In genomic region chr3:128605091-128606046, GRCh38 we compare ENCODE assay signal across 1 cellular context.
TF ChIP-seq lines count a peak whose summit lies in the region.

No MANE protein-coding gene starts in this region.

TF ChIP-seq in HepG2, 621 proteins besides CTCF, POLR2A, EP300 and RAD21 (continued from another document and continues in another):
- TF ChIP-seq, protein P1, sequence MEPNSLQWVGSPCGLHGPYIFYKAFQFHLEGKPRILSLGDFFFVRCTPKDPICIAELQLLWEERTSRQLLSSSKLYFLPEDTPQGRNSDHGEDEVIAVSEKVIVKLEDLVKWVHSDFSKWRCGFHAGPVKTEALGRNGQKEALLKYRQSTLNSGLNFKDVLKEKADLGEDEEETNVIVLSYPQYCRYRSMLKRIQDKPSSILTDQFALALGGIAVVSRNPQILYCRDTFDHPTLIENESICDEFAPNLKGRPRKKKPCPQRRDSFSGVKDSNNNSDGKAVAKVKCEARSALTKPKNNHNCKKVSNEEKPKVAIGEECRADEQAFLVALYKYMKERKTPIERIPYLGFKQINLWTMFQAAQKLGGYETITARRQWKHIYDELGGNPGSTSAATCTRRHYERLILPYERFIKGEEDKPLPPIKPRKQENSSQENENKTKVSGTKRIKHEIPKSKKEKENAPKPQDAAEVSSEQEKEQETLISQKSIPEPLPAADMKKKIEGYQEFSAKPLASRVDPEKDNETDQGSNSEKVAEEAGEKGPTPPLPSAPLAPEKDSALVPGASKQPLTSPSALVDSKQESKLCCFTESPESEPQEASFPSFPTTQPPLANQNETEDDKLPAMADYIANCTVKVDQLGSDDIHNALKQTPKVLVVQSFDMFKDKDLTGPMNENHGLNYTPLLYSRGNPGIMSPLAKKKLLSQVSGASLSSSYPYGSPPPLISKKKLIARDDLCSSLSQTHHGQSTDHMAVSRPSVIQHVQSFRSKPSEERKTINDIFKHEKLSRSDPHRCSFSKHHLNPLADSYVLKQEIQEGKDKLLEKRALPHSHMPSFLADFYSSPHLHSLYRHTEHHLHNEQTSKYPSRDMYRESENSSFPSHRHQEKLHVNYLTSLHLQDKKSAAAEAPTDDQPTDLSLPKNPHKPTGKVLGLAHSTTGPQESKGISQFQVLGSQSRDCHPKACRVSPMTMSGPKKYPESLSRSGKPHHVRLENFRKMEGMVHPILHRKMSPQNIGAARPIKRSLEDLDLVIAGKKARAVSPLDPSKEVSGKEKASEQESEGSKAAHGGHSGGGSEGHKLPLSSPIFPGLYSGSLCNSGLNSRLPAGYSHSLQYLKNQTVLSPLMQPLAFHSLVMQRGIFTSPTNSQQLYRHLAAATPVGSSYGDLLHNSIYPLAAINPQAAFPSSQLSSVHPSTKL (CRISPR knock-in tag; IDR thresholded peaks at IDR 0.05), result 0 out of 2 replicates have a peak, but pooled peaks have one; percentile 38
- TF ChIP-seq ZNF777 (CRISPR knock-in tag; IDR thresholded peaks at IDR 0.05) (no peak), SP1 (IDR thresholded peaks at IDR 0.05) (no peak), SP1 (CRISPR knock-in tag; IDR thresholded peaks at IDR 0.05) (no peak), KDM2A (CRISPR knock-in tag; IDR thresholded peaks at IDR 0.05; ENCODE audit: borderline replicate concordance, low read depth) (no peak), ZFY (CRISPR knock-in tag; IDR thresholded peaks at IDR 0.05) (0 out of 2 replicates have a peak, but pooled peaks have one; percentile 18), STAT6 (CRISPR knock-in tag; IDR thresholded peaks at IDR 0.05; ENCODE audit: borderline replicate concordance) (no peak), ZNF660 (CRISPR knock-in tag; IDR thresholded peaks at IDR 0.05; ENCODE audit: borderline replicate concordance, low read depth) (no peak), ZNF674 (CRISPR knock-in tag; IDR thresholded peaks at IDR 0.05; ENCODE audit: low read depth) (no peak), SPEN (CRISPR knock-in tag; IDR thresholded peaks at IDR 0.05; ENCODE audit: low read depth) (no peak), ZFP36L1 (CRISPR knock-in tag; IDR thresholded peaks at IDR 0.05) (0 out of 2 replicates have a peak, but pooled peaks have one; percentile 44), ZSCAN20 (CRISPR knock-in tag; IDR thresholded peaks at IDR 0.05; ENCODE audit: borderline replicate concordance) (no peak), ASH2L (IDR thresholded peaks at IDR 0.05; ENCODE audit: insufficient read length, low read depth, low read length) (peak; percentile 72), MEIS1 (CRISPR knock-in tag; IDR thresholded peaks at IDR 0.05; ENCODE audit: borderline replicate concordance) (no peak), ZNF547 (CRISPR knock-in tag; IDR thresholded peaks at IDR 0.05) (no peak), ZNF3 (CRISPR knock-in tag; IDR thresholded peaks at IDR 0.05) (no peak), ZFP90 (CRISPR knock-in tag; IDR thresholded peaks at IDR 0.05; ENCODE audit: borderline replicate concordance) (no peak), NR2F6 (IDR thresholded peaks at IDR 0.05) (peak; percentile 85), NR2F6 (CRISPR knock-in tag; IDR thresholded peaks at IDR 0.05) (peak; percentile 75), ZNF460 (CRISPR knock-in tag; IDR thresholded peaks at IDR 0.05; ENCODE audit: borderline replicate concordance) (no peak), RAD51 (IDR thresholded peaks at IDR 0.05; ENCODE audit: borderline replicate concordance) (no peak), ZBTB2 (CRISPR knock-in tag; IDR thresholded peaks at IDR 0.05; ENCODE audit: low read depth) (no peak), NBN (conservative IDR thresholded peaks at IDR 0.05) (no peak), RFXANK (CRISPR knock-in tag; IDR thresholded peaks at IDR 0.05) (no peak), ZNF816 (CRISPR knock-in tag; IDR thresholded peaks at IDR 0.05; ENCODE audit: borderline replicate concordance) (0 out of 2 replicates have a peak, but pooled peaks have one; percentile 29), GABPB1 (CRISPR knock-in tag; IDR thresholded peaks at IDR 0.05) (0 out of 2 replicates have a peak, but pooled peaks have one; percentile 25), SMAD9 (CRISPR knock-in tag; IDR thresholded peaks at IDR 0.05) (no peak), SNAPC2 (CRISPR knock-in tag; IDR thresholded peaks at IDR 0.05) (no peak), ZNF562 (CRISPR knock-in tag; IDR thresholded peaks at IDR 0.05; ENCODE audit: borderline replicate concordance) (no peak), RXRB (CRISPR knock-in tag; IDR thresholded peaks at IDR 0.05; ENCODE audit: borderline replicate concordance) (peak; percentile 61; the same call in 1 of the 2 replicates), NR3C1 (CRISPR knock-in tag; IDR thresholded peaks at IDR 0.05) (no peak), ZNF572 (CRISPR knock-in tag; IDR thresholded peaks at IDR 0.05) (no peak), ZNF841 (CRISPR knock-in tag; IDR thresholded peaks at IDR 0.05; ENCODE audit: borderline replicate concordance) (no peak), JUNB (CRISPR knock-in tag; IDR thresholded peaks at IDR 0.05; ENCODE audit: borderline replicate concordance) (no peak), ZNF484 (CRISPR knock-in tag; IDR thresholded peaks at IDR 0.05; ENCODE audit: borderline replicate concordance, low read depth) (no peak), ZNF644 (CRISPR knock-in tag; IDR thresholded peaks at IDR 0.05; ENCODE audit: low read depth) (no peak), SMAD1 (CRISPR knock-in tag; IDR thresholded peaks at IDR 0.05; ENCODE audit: borderline replicate concordance, low read depth) (no peak), MLX (CRISPR knock-in tag; IDR thresholded peaks at IDR 0.05) (peak; percentile 84), EEA1 (CRISPR knock-in tag; IDR thresholded peaks at IDR 0.05; ENCODE audit: borderline replicate concordance) (no peak), ELK4 (CRISPR knock-in tag; IDR thresholded peaks at IDR 0.05; ENCODE audit: borderline replicate concordance) (no peak), AFF4 (CRISPR knock-in tag; IDR thresholded peaks at IDR 0.05) (no peak), KMT2A (CRISPR knock-in tag; IDR thresholded peaks at IDR 0.05) (no peak)
- TF ChIP-seq, protein P2, sequence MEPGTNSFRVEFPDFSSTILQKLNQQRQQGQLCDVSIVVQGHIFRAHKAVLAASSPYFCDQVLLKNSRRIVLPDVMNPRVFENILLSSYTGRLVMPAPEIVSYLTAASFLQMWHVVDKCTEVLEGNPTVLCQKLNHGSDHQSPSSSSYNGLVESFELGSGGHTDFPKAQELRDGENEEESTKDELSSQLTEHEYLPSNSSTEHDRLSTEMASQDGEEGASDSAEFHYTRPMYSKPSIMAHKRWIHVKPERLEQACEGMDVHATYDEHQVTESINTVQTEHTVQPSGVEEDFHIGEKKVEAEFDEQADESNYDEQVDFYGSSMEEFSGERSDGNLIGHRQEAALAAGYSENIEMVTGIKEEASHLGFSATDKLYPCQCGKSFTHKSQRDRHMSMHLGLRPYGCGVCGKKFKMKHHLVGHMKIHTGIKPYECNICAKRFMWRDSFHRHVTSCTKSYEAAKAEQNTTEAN (CRISPR knock-in tag; conservative IDR thresholded peaks at IDR 0.05), result 0 out of 2 replicates have a peak, but pooled peaks have one; percentile 16
- TF ChIP-seq, protein P3, sequence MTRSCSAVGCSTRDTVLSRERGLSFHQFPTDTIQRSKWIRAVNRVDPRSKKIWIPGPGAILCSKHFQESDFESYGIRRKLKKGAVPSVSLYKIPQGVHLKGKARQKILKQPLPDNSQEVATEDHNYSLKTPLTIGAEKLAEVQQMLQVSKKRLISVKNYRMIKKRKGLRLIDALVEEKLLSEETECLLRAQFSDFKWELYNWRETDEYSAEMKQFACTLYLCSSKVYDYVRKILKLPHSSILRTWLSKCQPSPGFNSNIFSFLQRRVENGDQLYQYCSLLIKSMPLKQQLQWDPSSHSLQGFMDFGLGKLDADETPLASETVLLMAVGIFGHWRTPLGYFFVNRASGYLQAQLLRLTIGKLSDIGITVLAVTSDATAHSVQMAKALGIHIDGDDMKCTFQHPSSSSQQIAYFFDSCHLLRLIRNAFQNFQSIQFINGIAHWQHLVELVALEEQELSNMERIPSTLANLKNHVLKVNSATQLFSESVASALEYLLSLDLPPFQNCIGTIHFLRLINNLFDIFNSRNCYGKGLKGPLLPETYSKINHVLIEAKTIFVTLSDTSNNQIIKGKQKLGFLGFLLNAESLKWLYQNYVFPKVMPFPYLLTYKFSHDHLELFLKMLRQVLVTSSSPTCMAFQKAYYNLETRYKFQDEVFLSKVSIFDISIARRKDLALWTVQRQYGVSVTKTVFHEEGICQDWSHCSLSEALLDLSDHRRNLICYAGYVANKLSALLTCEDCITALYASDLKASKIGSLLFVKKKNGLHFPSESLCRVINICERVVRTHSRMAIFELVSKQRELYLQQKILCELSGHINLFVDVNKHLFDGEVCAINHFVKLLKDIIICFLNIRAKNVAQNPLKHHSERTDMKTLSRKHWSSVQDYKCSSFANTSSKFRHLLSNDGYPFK (CRISPR knock-in tag; IDR thresholded peaks at IDR 0.05; ENCODE audit: borderline replicate concordance), result no peak
- TF ChIP-seq, protein P4, sequence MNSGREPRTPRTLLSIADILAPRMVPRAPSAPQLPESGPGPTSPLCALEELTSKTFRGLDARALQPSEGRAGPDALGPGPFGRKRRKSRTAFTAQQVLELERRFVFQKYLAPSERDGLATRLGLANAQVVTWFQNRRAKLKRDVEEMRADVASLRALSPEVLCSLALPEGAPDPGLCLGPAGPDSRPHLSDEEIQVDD (CRISPR knock-in tag; IDR thresholded peaks at IDR 0.05; ENCODE audit: borderline replicate concordance), result no peak
- TF ChIP-seq, protein P5, sequence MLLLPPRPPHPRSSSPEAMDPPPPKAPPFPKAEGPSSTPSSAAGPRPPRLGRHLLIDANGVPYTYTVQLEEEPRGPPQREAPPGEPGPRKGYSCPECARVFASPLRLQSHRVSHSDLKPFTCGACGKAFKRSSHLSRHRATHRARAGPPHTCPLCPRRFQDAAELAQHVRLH (CRISPR knock-in tag; IDR thresholded peaks at IDR 0.05; ENCODE audit: borderline replicate concordance, low read depth), result no peak
